18 cellular contexts compared by ENCODE assay signal in genomic region chr1:240114222-240114621, GRCh38. TPM values are rescaled to one million over a fixed set of nuclear protein-coding genes. Genes with fewer than 3 reads are reported as not detected.
"Had no signal": no experiment of that assay in that cellular context is flagged by ENCODE, and none has a peak within 500 bp of the region (broad histone marks: within the 10 kb centered on the region; RNA-seq: fewer than 3 reads in every experiment).

No MANE protein-coding gene starts in this region.

- H3K9me3 Mint-ChIP-seq: naive B cell; nephron; stimulated activated memory B cell treated with anti-CD40 and anti-IgM and Interleukin-4, amounts not matched to agents 10 μg/mL and 1 μg/mL and 100 μg/mL, for 72 hours; stimulated activated naive CD8-positive, alpha-beta T cell treated with anti-CD3 and anti-CD28 coated beads, Interleukin-15, amount 100 ng/mL, for 72 hours had no signal

- H3K27ac Mint-ChIP-seq: naive B cell; stimulated activated memory B cell treated with anti-CD40 and anti-IgM and Interleukin-4, amounts not matched to agents 10 μg/mL and 1 μg/mL and 100 μg/mL, for 72 hours; stimulated activated naive CD8-positive, alpha-beta T cell treated with anti-CD3 and anti-CD28 coated beads, Interleukin-15, amount 100 ng/mL, for 72 hours had no signal

- DNase-seq: effector CD4-positive, alpha-beta T cell; gastrocnemius medialis; left colon; left ventricle myocardium superior; mesenchymal stem cell; naive B cell; psoas muscle; spleen; stimulated activated CD4-positive, alpha-beta T cell treated with anti-CD3 and anti-CD28 coated beads, Interleukin-15, amount 100 ng/mL, for 24 hours; stimulated activated CD4-positive, alpha-beta T cell treated with anti-CD3 and anti-CD28 coated beads, Interleukin-1b, Interleukin-23, amount 100 ng/mL, for 48 hours; stimulated activated CD4-positive, alpha-beta T cell treated with anti-CD3 and anti-CD28 coated beads, Interleukin-4, amount 100 ng/mL, for 24 hours; stimulated activated naive CD8-positive, alpha-beta T cell treated with anti-CD3 and anti-CD28 coated beads, Interleukin-15, amount 100 ng/mL, for 72 hours; transverse colon had no signal

- H3K4me1 Mint-ChIP-seq: naive B cell; nephron; stimulated activated memory B cell treated with anti-CD40 and anti-IgM and Interleukin-4, amounts not matched to agents 10 μg/mL and 1 μg/mL and 100 μg/mL, for 72 hours; stimulated activated naive CD8-positive, alpha-beta T cell treated with anti-CD3 and anti-CD28 coated beads, Interleukin-15, amount 100 ng/mL, for 72 hours had no signal

- H3K4me3 Mint-ChIP-seq: naive B cell; nephron; stimulated activated memory B cell treated with anti-CD40 and anti-IgM and Interleukin-4, amounts not matched to agents 10 μg/mL and 1 μg/mL and 100 μg/mL, for 72 hours; stimulated activated naive CD8-positive, alpha-beta T cell treated with anti-CD3 and anti-CD28 coated beads, Interleukin-15, amount 100 ng/mL, for 72 hours had no signal

- H3K36me3 Mint-ChIP-seq: naive B cell; stimulated activated memory B cell treated with anti-CD40 and anti-IgM and Interleukin-4, amounts not matched to agents 10 μg/mL and 1 μg/mL and 100 μg/mL, for 72 hours had no signal

- ATAC-seq: esophagus mucosa; gastrocnemius medialis; left colon; left ventricle myocardium superior; psoas muscle; sciatic nerve; stimulated activated memory B cell treated with anti-CD40 and anti-IgM and Interleukin-4, amounts not matched to agents 10 μg/mL and 1 μg/mL and 100 μg/mL, for 72 hours; stimulated activated naive CD8-positive, alpha-beta T cell treated with anti-CD3 and anti-CD28 coated beads, Interleukin-15, amount 100 ng/mL, for 72 hours had no signal

- H3K27me3 Mint-ChIP-seq: naive B cell; stimulated activated memory B cell treated with anti-CD40 and anti-IgM and Interleukin-4, amounts not matched to agents 10 μg/mL and 1 μg/mL and 100 μg/mL, for 72 hours; stimulated activated naive CD8-positive, alpha-beta T cell treated with anti-CD3 and anti-CD28 coated beads, Interleukin-15, amount 100 ng/mL, for 72 hours had no signal

RNA-seq across cellular contexts. Expression of gene FMN2, which starts 22.5 kb away (rescaled TPM):
- total RNA-seq: dermis microvascular lymphatic vessel endothelial cell, esophagus mucosa, left ventricle myocardium superior had no signal
